ENCODE assay signal across 8 cellular contexts in the genomic region with DNA sequence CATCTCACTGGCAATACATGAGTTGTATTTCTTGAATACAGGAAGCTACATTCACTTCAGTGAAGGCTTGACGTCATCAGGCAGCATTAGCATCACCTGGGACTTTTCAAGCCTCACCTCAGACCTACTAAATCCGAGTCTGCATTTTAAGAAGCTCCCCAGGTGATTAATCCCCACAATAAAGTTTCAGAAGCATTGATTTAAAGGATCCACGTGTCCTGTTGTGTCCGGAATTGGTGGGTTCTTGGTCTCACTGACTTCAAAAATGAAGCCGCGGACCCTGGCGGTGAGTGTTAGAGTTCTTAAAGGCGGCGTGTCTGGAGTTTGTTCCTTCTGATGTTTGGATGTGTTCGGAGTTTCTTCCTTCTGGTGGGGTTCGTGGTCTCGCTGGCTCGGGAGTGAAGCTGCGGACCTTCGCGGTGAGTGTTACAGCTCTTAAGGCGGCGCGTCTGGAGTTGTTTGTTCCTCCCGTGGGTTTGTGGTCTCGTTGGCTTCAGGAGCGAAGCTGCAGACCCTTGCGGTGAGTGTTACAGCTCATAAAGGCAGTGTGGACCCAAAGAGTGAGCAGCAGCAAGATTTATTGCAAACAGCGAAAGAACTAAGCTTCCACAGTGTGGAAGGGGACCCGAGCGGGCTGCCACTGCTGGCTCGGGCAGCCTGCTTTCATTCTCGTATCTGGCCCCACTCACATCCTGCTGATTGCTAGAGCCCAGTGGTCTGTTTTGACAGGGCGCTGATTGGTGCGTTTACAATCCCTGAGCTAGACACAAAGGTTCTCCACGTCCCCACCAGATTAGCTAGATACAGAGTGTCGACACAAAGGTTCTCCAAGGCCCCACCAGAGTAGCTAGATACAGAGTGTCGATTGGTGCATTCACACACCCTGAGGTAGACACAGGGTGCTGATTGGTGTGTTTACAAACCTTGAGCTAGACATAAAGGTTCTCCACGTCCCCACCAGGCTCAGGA.
A peak's percentile ranks its signal among the peaks of the same experiment; 100 is the strongest.
DNase-seq lines count a peak whose midpoint lies in the region; ATAC-seq and TF ChIP-seq lines count a peak whose summit lies in the region.
"Not testable (repeated sequence)": the region's sequence is repeated elsewhere in the genome, so short reads cannot be mapped to it uniquely, and the experiment has no call there.

No MANE protein-coding gene starts in this region.

- H3K9ac ChIP-seq in MM.1S (ENCODE audit: low read length) = peak overlapping the region; percentile 76

- H3K4me1 Mint-ChIP-seq in activated CD8-positive, alpha-beta T cell treated with anti-CD3 and anti-CD28 coated beads, Interleukin-2, amount 10 ng/mL, durations not matched to agents 7 days and 5 days (ENCODE audit: low read depth) = peaks cover 18% of the 10 kb centered on the region
- H3K4me1 Mint-ChIP-seq in natural killer cell treated with Interleukin-12 subunit alpha and Interleukin-12 subunit beta and Interleukin-15 and Interleukin-18, amount 100 ng/mL, for 72 hours (ENCODE audit: low read depth in 2 of 2) = peaks cover 11 to 12% of the 10 kb centered on the region in 2 donors
- peaks cover 14% of the 10 kb centered on the region for H3K4me1 Mint-ChIP-seq in stimulated activated effector memory CD8-positive, alpha-beta T cell treated with anti-CD3 and anti-CD28 coated beads, Interleukin-12 subunit alpha, Interleukin-12 subunit beta, amount 100 ng/mL, for 72 hours

- not testable (repeated sequence) for H3K9me3 Mint-ChIP-seq in activated CD8-positive, alpha-beta T cell treated with anti-CD3 and anti-CD28 coated beads, Interleukin-2, amount 10 ng/mL, durations not matched to agents 7 days and 5 days (ENCODE audit: insufficient read depth); natural killer cell treated with Interleukin-12 subunit alpha and Interleukin-12 subunit beta and Interleukin-15 and Interleukin-18, amount 100 ng/mL, for 72 hours; stimulated activated effector memory CD8-positive, alpha-beta T cell treated with anti-CD3 and anti-CD28 coated beads, Interleukin-12 subunit alpha, Interleukin-12 subunit beta, amount 100 ng/mL, for 72 hours

- intact Hi-C loops in ascending aorta (cut with DNase I) = not testable (repeated sequence)

- peak overlapping the region; percentile 61 for H3K4me3 ChIP-seq in MM.1S (ENCODE audit: low read length)
- peak overlapping the region; percentile 38 to 51 for H3K4me3 ChIP-seq in ascending aorta

- DNase-seq in GM10248 (ENCODE audit: extremely low spot score) = peak; percentile 35
- DNase-seq in MM.1S = peak; percentile 75
- peak; percentile 74 for DNase-seq in activated CD8-positive, alpha-beta T cell treated with anti-CD3 and anti-CD28 coated beads, Interleukin-2, amount 10 ng/mL, durations not matched to agents 7 days and 5 days
- DNase-seq in ascending aorta (ENCODE audit: low spot score in 2 of 2); natural killer cell treated with Interleukin-12 subunit alpha and Interleukin-12 subunit beta and Interleukin-15 and Interleukin-18, amount 100 ng/mL, for 72 hours (ENCODE audit: low spot score): not testable (repeated sequence)
- DNase-seq in stimulated activated effector memory CD8-positive, alpha-beta T cell treated with anti-CD3 and anti-CD28 coated beads, Interleukin-12 subunit alpha, Interleukin-12 subunit beta, amount 100 ng/mL, for 72 hours (ENCODE audit: low spot score in 2 of 2) = peak; percentile 16 to 69

- not testable (repeated sequence) for H3K27me3 ChIP-seq in MM.1S (replicated peaks; ENCODE audit: insufficient read depth, low read length); ascending aorta

- H2AFZ ChIP-seq in MM.1S (ENCODE audit: low read length) = peak overlapping the region; percentile 84

- TF ChIP-seq CTCF in GM10248 (IDR thresholded peaks at IDR 0.05; ENCODE audit: control extremely low read depth, extremely low read depth, low read depth, missing control alignments); MM.1S (IDR thresholded peaks at IDR 0.05; ENCODE audit: low read length); ascending aorta (IDR thresholded peaks at IDR 0.05): not testable (repeated sequence)

- not testable (repeated sequence) for H3K27me3 Mint-ChIP-seq in activated CD8-positive, alpha-beta T cell treated with anti-CD3 and anti-CD28 coated beads, Interleukin-2, amount 10 ng/mL, durations not matched to agents 7 days and 5 days (ENCODE audit: low read depth); natural killer cell treated with Interleukin-12 subunit alpha and Interleukin-12 subunit beta and Interleukin-15 and Interleukin-18, amount 100 ng/mL, for 72 hours

- H3K4me1 ChIP-seq in MM.1S (ENCODE audit: low read length) = peaks cover 12% of the 10 kb centered on the region; the same call in 1 of the 2 replicates
- H3K4me1 ChIP-seq in ascending aorta = not testable (repeated sequence)

- not testable (repeated sequence) for H3K9me2 ChIP-seq in MM.1S (replicated peaks; ENCODE audit: insufficient read depth, low read length)

- H4K20me1 ChIP-seq in MM.1S (ENCODE audit: insufficient read depth, low read length) = not testable (repeated sequence)

- not testable (repeated sequence) for H3F3A ChIP-seq in MM.1S (ENCODE audit: insufficient read depth, low read length)

- not testable (repeated sequence) for H3K36me3 ChIP-seq in MM.1S (replicated peaks; ENCODE audit: insufficient read depth, low read length); ascending aorta

- POLR2A ChIA-PET in GM10248 (lab: Yijun Ruan, JAX) = not testable (repeated sequence)
- POLR2A ChIA-PET in activated CD8-positive, alpha-beta T cell treated with anti-CD3 and anti-CD28 coated beads, Interleukin-2, amount 10 ng/mL, durations not matched to agents 7 days and 5 days (lab: Charles Lee) = interaction anchor here (0.6 to 1.6 kb wide), 9 partner anchors 11 to 290 kb away, joined by 3 to 7 read pairs (median 4); no protein-coding TSS in a partner anchor

- not testable (repeated sequence) for H3K79me2 ChIP-seq in MM.1S (ENCODE audit: low read length)

- not testable (repeated sequence) for H3K9me3 ChIP-seq in MM.1S (replicated peaks; ENCODE audit: insufficient read depth, low read length); ascending aorta

- peak overlapping the region; percentile 94 for H3K27ac Mint-ChIP-seq in activated CD8-positive, alpha-beta T cell treated with anti-CD3 and anti-CD28 coated beads, Interleukin-2, amount 10 ng/mL, durations not matched to agents 7 days and 5 days
- H3K27ac Mint-ChIP-seq in natural killer cell treated with Interleukin-12 subunit alpha and Interleukin-12 subunit beta and Interleukin-15 and Interleukin-18, amount 100 ng/mL, for 72 hours = peak overlapping the region; percentile 83 to 93
- peak overlapping the region; percentile 91 for H3K27ac Mint-ChIP-seq in stimulated activated effector memory CD8-positive, alpha-beta T cell treated with anti-CD3 and anti-CD28 coated beads, Interleukin-12 subunit alpha, Interleukin-12 subunit beta, amount 100 ng/mL, for 72 hours

- not testable (repeated sequence) for H3K36me3 Mint-ChIP-seq in activated CD8-positive, alpha-beta T cell treated with anti-CD3 and anti-CD28 coated beads, Interleukin-2, amount 10 ng/mL, durations not matched to agents 7 days and 5 days (ENCODE audit: low read depth); natural killer cell treated with Interleukin-12 subunit alpha and Interleukin-12 subunit beta and Interleukin-15 and Interleukin-18, amount 100 ng/mL, for 72 hours; stimulated activated effector memory CD8-positive, alpha-beta T cell treated with anti-CD3 and anti-CD28 coated beads, Interleukin-12 subunit alpha, Interleukin-12 subunit beta, amount 100 ng/mL, for 72 hours

- CTCF ChIA-PET in GM10248 (lab: Yijun Ruan, JAX) = interaction anchor here (0.9 to 4.7 kb wide), 8 partner anchors 11 to 303 kb away, joined by 3 to 34 read pairs (median 4); no protein-coding TSS in a partner anchor
- CTCF ChIA-PET in activated CD8-positive, alpha-beta T cell treated with anti-CD3 and anti-CD28 coated beads, Interleukin-2, amount 10 ng/mL, durations not matched to agents 7 days and 5 days (lab: Charles Lee) = interaction anchor here (0.7 to 2.3 kb wide), 19 partner anchors 9 to 628 kb away, joined by 3 to 25 read pairs (median 4); partner anchors contain the start of gene ANKH

- ATAC-seq in GM19463 (IDR thresholded peaks at IDR 0.05; ENCODE audit: unreplicated experiment) (peak; percentile 83), HG02943 (IDR thresholded peaks at IDR 0.05; ENCODE audit: low read depth, unreplicated experiment) (peak; percentile 74)
- peak; percentile 95 for ATAC-seq in activated CD8-positive, alpha-beta T cell treated with anti-CD3 and anti-CD28 coated beads, Interleukin-2, amount 10 ng/mL, durations not matched to agents 7 days and 5 days
- ATAC-seq in natural killer cell treated with Interleukin-12 subunit alpha and Interleukin-12 subunit beta and Interleukin-15 and Interleukin-18, amount 100 ng/mL, for 72 hours = peak; percentile 79 to 83
- peak; percentile 97 for ATAC-seq in stimulated activated effector memory CD8-positive, alpha-beta T cell treated with anti-CD3 and anti-CD28 coated beads, Interleukin-12 subunit alpha, Interleukin-12 subunit beta, amount 100 ng/mL, for 72 hours

- peak overlapping the region; percentile 84 for H3K4me3 Mint-ChIP-seq in activated CD8-positive, alpha-beta T cell treated with anti-CD3 and anti-CD28 coated beads, Interleukin-2, amount 10 ng/mL, durations not matched to agents 7 days and 5 days
- H3K4me3 Mint-ChIP-seq in natural killer cell treated with Interleukin-12 subunit alpha and Interleukin-12 subunit beta and Interleukin-15 and Interleukin-18, amount 100 ng/mL, for 72 hours = peak overlapping the region; percentile 96
- H3K4me3 Mint-ChIP-seq in stimulated activated effector memory CD8-positive, alpha-beta T cell treated with anti-CD3 and anti-CD28 coated beads, Interleukin-12 subunit alpha, Interleukin-12 subunit beta, amount 100 ng/mL, for 72 hours = peak overlapping the region; percentile 86

- H3K27ac ChIP-seq in MM.1S (ENCODE audit: low read length) (peak overlapping the region; percentile 63), ascending aorta (peak overlapping the region; percentile 23 to 39)

- peak overlapping the region; percentile 72 for H3K4me2 ChIP-seq in MM.1S (ENCODE audit: low read depth, low read length)
